In the genomic region with DNA sequence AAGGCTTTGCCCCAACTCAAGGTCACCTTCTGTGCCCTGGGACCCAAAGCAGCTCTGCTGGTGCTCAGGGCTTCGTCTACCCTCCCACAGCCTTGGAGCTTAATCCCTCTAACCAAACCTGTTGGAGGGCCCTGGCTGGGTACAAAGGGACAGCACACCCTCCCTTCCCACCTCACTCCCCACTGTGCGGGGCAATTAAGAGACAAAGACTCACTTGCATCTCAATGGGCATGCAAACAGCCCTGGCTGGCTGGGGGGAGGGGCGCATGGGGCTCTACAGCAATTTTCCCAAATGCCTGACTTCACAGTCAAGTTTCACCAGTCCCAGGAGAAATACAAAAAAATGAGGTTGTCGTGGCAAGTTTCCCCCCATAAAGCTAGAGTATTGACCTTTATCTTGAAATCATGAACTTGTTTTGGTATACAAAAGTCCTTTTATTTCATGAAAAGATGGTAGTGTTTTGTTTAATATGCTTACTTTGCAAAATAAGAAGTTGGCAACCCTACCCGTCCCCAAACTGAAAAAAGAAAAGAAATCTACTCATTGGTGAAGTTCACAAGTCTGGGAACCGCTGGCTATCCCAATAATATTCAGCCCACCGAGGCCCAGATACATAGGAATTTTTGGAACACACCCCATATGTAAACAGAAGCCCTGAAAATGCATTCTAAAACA, we compare ENCODE assay signal across 19 cellular contexts. TPM values are rescaled to one million over a fixed set of nuclear protein-coding genes. Genes with fewer than 3 reads are reported as not detected.
DNase-seq lines count a peak whose midpoint lies in the region; TF ChIP-seq lines count a peak whose summit lies in the region.
"Had no signal": no experiment of that assay in that cellular context is flagged by ENCODE, and none has a peak within 500 bp of the region (broad histone marks: within the 10 kb centered on the region; RNA-seq: fewer than 3 reads in every experiment).

No MANE protein-coding gene starts in this region.

- H3K4me3 ChIP-seq in HEK293 (ENCODE audit: low read depth, low read length) (no peak overlapping the region), NT2/D1 (ENCODE audit: insufficient read length, low read depth) (no peak overlapping the region), iPS-20b (ENCODE audit: low read length) (peak overlapping the region; percentile 74), Karpas-422 (ENCODE audit: low read length) (no peak overlapping the region)
- H3K4me3 ChIP-seq: PC-9, SJSA1, testis had no signal

- H3K27ac ChIP-seq in HEK293 (ENCODE audit: extremely low read depth, low read depth, low read length) (no peak overlapping the region), iPS-20b (ENCODE audit: low read length) (peak overlapping the region; percentile 91), Karpas-422 (ENCODE audit: low read length) (no peak overlapping the region)
- H3K27ac ChIP-seq: foreskin keratinocyte, PC-9, SJSA1, testis had no signal

- H3K9ac ChIP-seq in NT2/D1 (ENCODE audit: insufficient read length, low read depth) (no peak overlapping the region), iPS-20b (ENCODE audit: low read depth, low read length) (peak overlapping the region; percentile 94), Karpas-422 (ENCODE audit: low read length) (no peak overlapping the region)

- H4K20me1 ChIP-seq in Karpas-422 (ENCODE audit: insufficient read depth, low read depth, low read length), result no peaks in the 10 kb centered on the region

- H3K36me3 ChIP-seq in HEK293 (ENCODE audit: control insufficient read depth in 2 of 2, insufficient read depth in 1 of 2, low read length in 2 of 2) (no peaks in the 10 kb centered on the region), NT2/D1 (ENCODE audit: insufficient read depth, insufficient read length, low read length) (no peaks in the 10 kb centered on the region), iPS-20b (ENCODE audit: insufficient read depth, low read depth, low read length) (no peaks in the 10 kb centered on the region), Karpas-422 (ENCODE audit: insufficient read depth, low read length) (no peaks in the 10 kb centered on the region)
- H3K36me3 ChIP-seq: SJSA1 had no signal

- POLR2A ChIA-PET in HEK293 (lab: Yijun Ruan, JAX), result no interaction called here

- H3K27me3 ChIP-seq in NT2/D1 (ENCODE audit: insufficient read depth, insufficient read length) (no peaks in the 10 kb centered on the region), iPS-20b (ENCODE audit: insufficient read depth, low read length) (peaks cover 13% of the 10 kb centered on the region), Karpas-422 (ENCODE audit: low read length) (no peaks in the 10 kb centered on the region)
- H3K27me3 ChIP-seq: foreskin keratinocyte, SJSA1, testis had no signal

- H3K4me1 ChIP-seq in HEK293 (ENCODE audit: control insufficient read depth, insufficient read depth, low read length), result peaks cover 6% of the 10 kb centered on the region; the same call in 1 of the 2 replicates
- no peaks in the 10 kb centered on the region for H3K4me1 ChIP-seq in NT2/D1 (ENCODE audit: insufficient read depth, insufficient read length)
- peaks cover 31% of the 10 kb centered on the region; the same call in 1 of the 2 replicates for H3K4me1 ChIP-seq in iPS-20b (ENCODE audit: insufficient read depth, low read length)
- H3K4me1 ChIP-seq in Karpas-422 (ENCODE audit: low read length), result peaks cover 18% of the 10 kb centered on the region
- H3K4me1 ChIP-seq: foreskin keratinocyte, SJSA1, testis had no signal

- CTCF ChIA-PET in HEK293 (lab: Yijun Ruan, JAX), result interaction anchor here (0.6 kb wide), 1 partner anchor 48 kb away, joined by 3 read pairs; no protein-coding TSS in a partner anchor

- no peaks in the 10 kb centered on the region for H3K9me2 ChIP-seq in Karpas-422 (replicated peaks; ENCODE audit: insufficient read depth, low read length)

- H3K9me3 ChIP-seq in HEK293 (ENCODE audit: control insufficient read depth, insufficient read depth, low read depth, low read length) (no peaks in the 10 kb centered on the region), NT2/D1 (ENCODE audit: insufficient read depth, low read length) (no peaks in the 10 kb centered on the region), iPS-20b (ENCODE audit: insufficient read depth, low read depth, low read length) (no peaks in the 10 kb centered on the region), Karpas-422 (ENCODE audit: low read length) (no peaks in the 10 kb centered on the region)
- H3K9me3 ChIP-seq: SJSA1, testis had no signal

- H3K4me2 ChIP-seq in Karpas-422 (ENCODE audit: low read depth, low read length, poor library complexity, severe bottlenecking), result no peak overlapping the region
- H3K4me2 ChIP-seq: PC-9 had no signal

- DNase-seq in COR-L47 (lab: John Stamatoyannopoulos, UW) (peak; percentile 34), NT2/D1 (ENCODE audit: low read depth, low spot score) (peak; percentile 88), Karpas-422 (no peak), HuH-7.5 (ENCODE audit: low spot score) (no peak), NCI-H1694 treated with DMSO at 0.1 percent for 48 hours (lab: John Stamatoyannopoulos, UW) (no peak)
- no peak for DNase-seq in effector CD4-positive, alpha-beta T cell
- DNase-seq: activated CD4-positive, alpha-beta memory T cell treated with anti-CD3 and anti-CD28 coated beads for 36 hours; activated naive CD4-positive, alpha-beta T cell treated with anti-CD3 and anti-CD28 coated beads for 36 hours; activated T-cell treated with anti-CD3 and anti-CD28 coated beads for 4 hours; CD8-positive, alpha-beta T cell; foreskin keratinocyte; NCI-H187; NCI-H524 treated with DMSO at 0.1 percent for 48 hours; nucleus accumbens; PC-9; testis had no signal

- TF ChIP-seq CTCF in HEK293 (tag by site-specific recombination; IDR thresholded peaks at IDR 0.05), result no peak

- no peaks in the 10 kb centered on the region for H3K79me2 ChIP-seq in Karpas-422 (ENCODE audit: low read length)

- no peak overlapping the region for H2AFZ ChIP-seq in Karpas-422 (ENCODE audit: low read length)
- H2AFZ ChIP-seq: PC-9 had no signal

TF ChIP-seq in HEK293, 187 proteins besides CTCF, POLR2A, EP300 and RAD21 (continues in another document):
- TF ChIP-seq ZIC2 (tag by site-specific recombination; IDR thresholded peaks at IDR 0.05) (peak; percentile 59), TSHZ1 (tag by site-specific recombination; IDR thresholded peaks at IDR 0.05; ENCODE audit: borderline replicate concordance) (no peak), ZNF24 (tag by site-specific recombination; IDR thresholded peaks at IDR 0.05) (no peak), ZNF214 (tag by site-specific recombination; IDR thresholded peaks at IDR 0.05; ENCODE audit: borderline replicate concordance) (no peak), ZNF692 (tag by site-specific recombination; IDR thresholded peaks at IDR 0.05) (no peak), ZNF341 (tag by site-specific recombination; IDR thresholded peaks at IDR 0.05; ENCODE audit: low read depth) (0 out of 2 replicates have a peak, but pooled peaks have one; percentile 19), ZNF350 (tag by site-specific recombination; IDR thresholded peaks at IDR 0.05) (no peak)
- TF ChIP-seq, protein P1, sequence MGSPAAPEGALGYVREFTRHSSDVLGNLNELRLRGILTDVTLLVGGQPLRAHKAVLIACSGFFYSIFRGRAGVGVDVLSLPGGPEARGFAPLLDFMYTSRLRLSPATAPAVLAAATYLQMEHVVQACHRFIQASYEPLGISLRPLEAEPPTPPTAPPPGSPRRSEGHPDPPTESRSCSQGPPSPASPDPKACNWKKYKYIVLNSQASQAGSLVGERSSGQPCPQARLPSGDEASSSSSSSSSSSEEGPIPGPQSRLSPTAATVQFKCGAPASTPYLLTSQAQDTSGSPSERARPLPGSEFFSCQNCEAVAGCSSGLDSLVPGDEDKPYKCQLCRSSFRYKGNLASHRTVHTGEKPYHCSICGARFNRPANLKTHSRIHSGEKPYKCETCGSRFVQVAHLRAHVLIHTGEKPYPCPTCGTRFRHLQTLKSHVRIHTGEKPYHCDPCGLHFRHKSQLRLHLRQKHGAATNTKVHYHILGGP (tag by site-specific recombination; IDR thresholded peaks at IDR 0.05), result no peak
- TF ChIP-seq, protein P2, sequence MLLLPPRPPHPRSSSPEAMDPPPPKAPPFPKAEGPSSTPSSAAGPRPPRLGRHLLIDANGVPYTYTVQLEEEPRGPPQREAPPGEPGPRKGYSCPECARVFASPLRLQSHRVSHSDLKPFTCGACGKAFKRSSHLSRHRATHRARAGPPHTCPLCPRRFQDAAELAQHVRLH (tag by site-specific recombination; IDR thresholded peaks at IDR 0.05), result no peak

RNA-seq across cellular contexts. Expression of gene CD99L2, which starts 4.1 kb away (rescaled TPM):
- 4.7 and 8.6 TPM in 2 replicates for total RNA-seq in Karpas-422 (2014; rRNA removed; shearing (Covaris generic); ENCODE audit: low replicate concordance)

Comparison
In these comparisons a context has a peak if more than half of its experiments do, and no peak if none do; other contexts are left out.
1. DNase-seq: peak in COR-L47 (single experiment) and NT2/D1 (single experiment); none in effector CD4-positive, alpha-beta T cell (single experiment), Karpas-422 (single experiment), HuH-7.5 (single experiment) and NCI-H1694 treated with DMSO at 0.1 percent for 48 hours (single experiment).